1 cellular context compared by ENCODE assay signal in the genomic region with DNA sequence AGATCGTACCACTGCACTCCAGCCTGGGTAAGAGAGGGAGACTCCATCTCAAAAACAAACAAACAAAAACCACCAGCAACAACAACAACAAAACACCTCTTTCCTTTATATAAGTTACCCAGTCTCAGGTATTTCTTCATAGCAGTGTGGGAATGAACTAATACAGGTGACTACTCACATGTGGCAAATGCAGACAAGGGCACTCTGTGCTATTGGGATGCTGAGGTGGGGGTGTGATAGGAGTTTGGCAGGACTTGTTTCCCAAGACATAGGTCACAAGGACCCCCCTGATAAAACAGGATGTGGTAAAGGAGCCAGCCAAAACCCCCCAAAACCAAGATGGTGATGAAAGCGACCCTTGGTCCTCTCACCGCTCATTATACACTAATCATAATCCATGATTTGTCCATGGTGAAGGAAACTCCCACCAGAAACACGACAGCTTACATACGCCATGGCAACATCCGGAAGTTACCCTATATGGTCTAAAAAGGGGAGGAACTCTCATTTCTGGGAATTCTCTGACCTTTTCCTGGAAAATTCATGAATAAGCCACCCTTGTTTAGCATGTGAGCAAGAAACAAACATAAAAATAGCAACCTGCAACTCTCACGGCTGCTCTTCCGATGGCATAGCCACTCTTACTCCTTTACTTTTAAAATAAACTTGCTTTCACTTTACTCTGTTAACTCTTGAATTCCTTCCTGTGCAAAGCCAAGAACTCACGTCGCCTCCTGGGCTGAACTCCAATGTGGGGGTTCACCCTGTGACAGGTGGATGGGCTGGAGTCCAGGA.
TF ChIP-seq lines count a peak whose summit lies in the region.

No MANE protein-coding gene starts in this region.

TF ChIP-seq in K562, 482 proteins besides CTCF, POLR2A, EP300 and RAD21 (continued from another document and continues in another):
- TF ChIP-seq C11orf30 (IDR thresholded peaks at IDR 0.05; ENCODE audit: low read depth): 0 out of 2 replicates have a peak, but pooled peaks have one; percentile 32
- TF ChIP-seq MTF1 (CRISPR knock-in tag; IDR thresholded peaks at IDR 0.05; ENCODE audit: borderline replicate concordance): no peak
- TF ChIP-seq BCOR (IDR thresholded peaks at IDR 0.05): 0 out of 2 replicates have a peak, but pooled peaks have one; percentile 8
- TF ChIP-seq, protein P1, sequence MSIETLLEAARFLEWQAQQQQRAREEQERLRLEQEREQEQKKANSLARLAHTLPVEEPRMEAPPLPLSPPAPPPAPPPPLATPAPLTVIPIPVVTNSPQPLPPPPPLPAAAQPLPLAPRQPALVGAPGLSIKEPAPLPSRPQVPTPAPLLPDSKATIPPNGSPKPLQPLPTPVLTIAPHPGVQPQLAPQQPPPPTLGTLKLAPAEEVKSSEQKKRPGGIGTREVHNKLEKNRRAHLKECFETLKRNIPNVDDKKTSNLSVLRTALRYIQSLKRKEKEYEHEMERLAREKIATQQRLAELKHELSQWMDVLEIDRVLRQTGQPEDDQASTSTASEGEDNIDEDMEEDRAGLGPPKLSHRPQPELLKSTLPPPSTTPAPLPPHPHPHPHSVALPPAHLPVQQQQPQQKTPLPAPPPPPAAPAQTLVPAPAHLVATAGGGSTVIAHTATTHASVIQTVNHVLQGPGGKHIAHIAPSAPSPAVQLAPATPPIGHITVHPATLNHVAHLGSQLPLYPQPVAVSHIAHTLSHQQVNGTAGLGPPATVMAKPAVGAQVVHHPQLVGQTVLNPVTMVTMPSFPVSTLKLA (conservative IDR thresholded peaks at IDR 0.05): peak; percentile 67 to 75; a peak in 3 of 4 replicates
- peak; percentile 55; the same call in 1 of the 2 replicates for TF ChIP-seq LEF1 (IDR thresholded peaks at IDR 0.05)
- TF ChIP-seq NCOR1 (IDR thresholded peaks at IDR 0.05): no peak; the same call in 1 of the 2 replicates
- TF ChIP-seq, protein P2, sequence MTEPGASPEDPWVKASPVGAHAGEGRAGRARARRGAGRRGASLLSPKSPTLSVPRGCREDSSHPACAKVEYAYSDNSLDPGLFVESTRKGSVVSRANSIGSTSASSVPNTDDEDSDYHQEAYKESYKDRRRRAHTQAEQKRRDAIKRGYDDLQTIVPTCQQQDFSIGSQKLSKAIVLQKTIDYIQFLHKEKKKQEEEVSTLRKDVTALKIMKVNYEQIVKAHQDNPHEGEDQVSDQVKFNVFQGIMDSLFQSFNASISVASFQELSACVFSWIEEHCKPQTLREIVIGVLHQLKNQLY (CRISPR knock-in tag; conservative IDR thresholded peaks at IDR 0.05): no peak
- no peak for TF ChIP-seq TCFL5 (CRISPR knock-in tag; conservative IDR thresholded peaks at IDR 0.05)
- TF ChIP-seq BRCA1 (IDR thresholded peaks at IDR 0.05): no peak
- TF ChIP-seq BRCA1 (CRISPR knock-in tag; IDR thresholded peaks at IDR 0.05): no peak
- TF ChIP-seq, protein P3, sequence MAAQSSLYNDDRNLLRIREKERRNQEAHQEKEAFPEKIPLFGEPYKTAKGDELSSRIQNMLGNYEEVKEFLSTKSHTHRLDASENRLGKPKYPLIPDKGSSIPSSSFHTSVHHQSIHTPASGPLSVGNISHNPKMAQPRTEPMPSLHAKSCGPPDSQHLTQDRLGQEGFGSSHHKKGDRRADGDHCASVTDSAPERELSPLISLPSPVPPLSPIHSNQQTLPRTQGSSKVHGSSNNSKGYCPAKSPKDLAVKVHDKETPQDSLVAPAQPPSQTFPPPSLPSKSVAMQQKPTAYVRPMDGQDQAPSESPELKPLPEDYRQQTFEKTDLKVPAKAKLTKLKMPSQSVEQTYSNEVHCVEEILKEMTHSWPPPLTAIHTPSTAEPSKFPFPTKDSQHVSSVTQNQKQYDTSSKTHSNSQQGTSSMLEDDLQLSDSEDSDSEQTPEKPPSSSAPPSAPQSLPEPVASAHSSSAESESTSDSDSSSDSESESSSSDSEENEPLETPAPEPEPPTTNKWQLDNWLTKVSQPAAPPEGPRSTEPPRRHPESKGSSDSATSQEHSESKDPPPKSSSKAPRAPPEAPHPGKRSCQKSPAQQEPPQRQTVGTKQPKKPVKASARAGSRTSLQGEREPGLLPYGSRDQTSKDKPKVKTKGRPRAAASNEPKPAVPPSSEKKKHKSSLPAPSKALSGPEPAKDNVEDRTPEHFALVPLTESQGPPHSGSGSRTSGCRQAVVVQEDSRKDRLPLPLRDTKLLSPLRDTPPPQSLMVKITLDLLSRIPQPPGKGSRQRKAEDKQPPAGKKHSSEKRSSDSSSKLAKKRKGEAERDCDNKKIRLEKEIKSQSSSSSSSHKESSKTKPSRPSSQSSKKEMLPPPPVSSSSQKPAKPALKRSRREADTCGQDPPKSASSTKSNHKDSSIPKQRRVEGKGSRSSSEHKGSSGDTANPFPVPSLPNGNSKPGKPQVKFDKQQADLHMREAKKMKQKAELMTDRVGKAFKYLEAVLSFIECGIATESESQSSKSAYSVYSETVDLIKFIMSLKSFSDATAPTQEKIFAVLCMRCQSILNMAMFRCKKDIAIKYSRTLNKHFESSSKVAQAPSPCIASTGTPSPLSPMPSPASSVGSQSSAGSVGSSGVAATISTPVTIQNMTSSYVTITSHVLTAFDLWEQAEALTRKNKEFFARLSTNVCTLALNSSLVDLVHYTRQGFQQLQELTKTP (IDR thresholded peaks at IDR 0.05; ENCODE audit: low read depth in 1 of 2, partially characterized antibody in 2 of 2): peak in 1 of 2 experiments; percentile 24
- 0 out of 2 replicates have a peak, but pooled peaks have one; percentile 65 for TF ChIP-seq ETV5 (CRISPR knock-in tag; IDR thresholded peaks at IDR 0.05; ENCODE audit: low read depth)
- TF ChIP-seq NCOA6 (IDR thresholded peaks at IDR 0.05): peak; percentile 74
- TF ChIP-seq DPF2 (IDR thresholded peaks at IDR 0.05): peak; percentile 66; the same call in 1 of the 2 replicates
- TF ChIP-seq ATF7 (IDR thresholded peaks at IDR 0.05): peak; percentile 84
- TF ChIP-seq STAT5A (IDR thresholded peaks at IDR 0.05; ENCODE audit: borderline replicate concordance, low read length): peak; percentile 99
- no peak for TF ChIP-seq ZNF274 (IDR thresholded peaks at IDR 0.05; ENCODE audit: borderline replicate concordance, low read depth, low read length)
- peak; percentile 78 for TF ChIP-seq KLF1 (tag; IDR thresholded peaks at IDR 0.05)
- no peak for TF ChIP-seq STAG1 (CRISPR knock-in tag; IDR thresholded peaks at IDR 0.05; ENCODE audit: borderline replicate concordance)
- TF ChIP-seq SMARCA4 (IDR thresholded peaks at IDR 0.05): peak; percentile 73; the same call in 1 of the 2 replicates
- TF ChIP-seq, protein P4, sequence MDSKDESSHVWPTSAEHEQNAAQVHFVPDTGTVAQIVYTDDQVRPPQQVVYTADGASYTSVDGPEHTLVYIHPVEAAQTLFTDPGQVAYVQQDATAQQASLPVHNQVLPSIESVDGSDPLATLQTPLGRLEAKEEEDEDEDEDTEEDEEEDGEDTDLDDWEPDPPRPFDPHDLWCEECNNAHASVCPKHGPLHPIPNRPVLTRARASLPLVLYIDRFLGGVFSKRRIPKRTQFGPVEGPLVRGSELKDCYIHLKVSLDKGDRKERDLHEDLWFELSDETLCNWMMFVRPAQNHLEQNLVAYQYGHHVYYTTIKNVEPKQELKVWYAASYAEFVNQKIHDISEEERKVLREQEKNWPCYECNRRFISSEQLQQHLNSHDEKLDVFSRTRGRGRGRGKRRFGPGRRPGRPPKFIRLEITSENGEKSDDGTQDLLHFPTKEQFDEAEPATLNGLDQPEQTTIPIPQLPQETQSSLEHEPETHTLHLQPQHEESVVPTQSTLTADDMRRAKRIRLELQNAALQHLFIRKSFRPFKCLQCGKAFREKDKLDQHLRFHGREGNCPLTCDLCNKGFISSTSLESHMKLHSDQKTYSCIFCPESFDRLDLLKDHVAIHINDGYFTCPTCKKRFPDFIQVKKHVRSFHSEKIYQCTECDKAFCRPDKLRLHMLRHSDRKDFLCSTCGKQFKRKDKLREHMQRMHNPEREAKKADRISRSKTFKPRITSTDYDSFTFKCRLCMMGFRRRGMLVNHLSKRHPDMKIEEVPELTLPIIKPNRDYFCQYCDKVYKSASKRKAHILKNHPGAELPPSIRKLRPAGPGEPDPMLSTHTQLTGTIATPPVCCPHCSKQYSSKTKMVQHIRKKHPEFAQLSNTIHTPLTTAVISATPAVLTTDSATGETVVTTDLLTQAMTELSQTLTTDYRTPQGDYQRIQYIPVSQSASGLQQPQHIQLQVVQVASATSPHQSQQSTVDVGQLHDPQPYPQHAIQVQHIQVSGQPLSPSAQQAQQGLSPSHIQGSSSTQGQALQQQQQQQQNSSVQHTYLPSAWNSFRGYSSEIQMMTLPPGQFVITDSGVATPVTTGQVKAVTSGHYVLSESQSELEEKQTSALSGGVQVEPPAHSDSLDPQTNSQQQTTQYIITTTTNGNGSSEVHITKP (IDR thresholded peaks at IDR 0.05; ENCODE audit: partially characterized antibody): peak; percentile 85
- TF ChIP-seq ATF1 (CRISPR knock-in tag; IDR thresholded peaks at IDR 0.05): no peak
- TF ChIP-seq ATF1 (tag; IDR thresholded peaks at IDR 0.05): peak; percentile 64; the same call in 1 of the 2 replicates
- 0 out of 2 replicates have a peak, but pooled peaks have one; percentile 20 for TF ChIP-seq ZNF197 (CRISPR knock-in tag; IDR thresholded peaks at IDR 0.05; ENCODE audit: low read depth)
- TF ChIP-seq DIDO1 (tag; IDR thresholded peaks at IDR 0.05; ENCODE audit: low read depth): 0 out of 2 replicates have a peak, but pooled peaks have one; percentile 42
- TF ChIP-seq, protein P5, sequence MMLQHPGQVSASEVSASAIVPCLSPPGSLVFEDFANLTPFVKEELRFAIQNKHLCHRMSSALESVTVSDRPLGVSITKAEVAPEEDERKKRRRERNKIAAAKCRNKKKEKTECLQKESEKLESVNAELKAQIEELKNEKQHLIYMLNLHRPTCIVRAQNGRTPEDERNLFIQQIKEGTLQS (IDR thresholded peaks at IDR 0.05): peak; percentile 94
- TF ChIP-seq, protein P5 (CRISPR knock-in tag; conservative IDR thresholded peaks at IDR 0.05): no peak
- TF ChIP-seq SREBF1 (IDR thresholded peaks at IDR 0.05; ENCODE audit: borderline replicate concordance, low read depth, low read length): no peak
- TF ChIP-seq CBFA2T3 (IDR thresholded peaks at IDR 0.05): no peak
- peak; percentile 27; the same call in 1 of the 2 replicates for TF ChIP-seq ETV1 (tag; conservative IDR thresholded peaks at IDR 0.05; ENCODE audit: low read depth)
- peak; percentile 15 for TF ChIP-seq POLR2B (IDR thresholded peaks at IDR 0.05; ENCODE audit: low read depth, partially characterized antibody)
- TF ChIP-seq ARID1B (IDR thresholded peaks at IDR 0.05): peak; percentile 54; the same call in 1 of the 2 replicates
- TF ChIP-seq ZNF668 (CRISPR knock-in tag; IDR thresholded peaks at IDR 0.05): 0 out of 2 replicates have a peak, but pooled peaks have one; percentile 28
- no peak for TF ChIP-seq ARHGAP35 (IDR thresholded peaks at IDR 0.05; ENCODE audit: partially characterized antibody)
- TF ChIP-seq PRMT5 (CRISPR knock-in tag; IDR thresholded peaks at IDR 0.05): no peak
- no peak for TF ChIP-seq HOXB6 (CRISPR knock-in tag; IDR thresholded peaks at IDR 0.05; ENCODE audit: borderline replicate concordance)
- no peak for TF ChIP-seq PCBP2 (IDR thresholded peaks at IDR 0.05; ENCODE audit: low read depth, low read length, poor library complexity, severe bottlenecking)
- no peak for TF ChIP-seq GATAD2B (IDR thresholded peaks at IDR 0.05; ENCODE audit: borderline replicate concordance)
- TF ChIP-seq FOXK2 (conservative IDR thresholded peaks at IDR 0.05 in 1 of 2, IDR thresholded peaks at IDR 0.05 in 1 of 2; ENCODE audit: low read depth in 2 of 2): peak; percentile 54 to 85; a peak in 3 of 4 replicates
- TF ChIP-seq STAT5B (CRISPR knock-in tag; IDR thresholded peaks at IDR 0.05): no peak
- TF ChIP-seq ZNF174 (CRISPR knock-in tag; IDR thresholded peaks at IDR 0.05): no peak
- 0 out of 2 replicates have a peak, but pooled peaks have one; percentile 39 for TF ChIP-seq FOXP1 (CRISPR knock-in tag; IDR thresholded peaks at IDR 0.05)
- TF ChIP-seq, protein P6, sequence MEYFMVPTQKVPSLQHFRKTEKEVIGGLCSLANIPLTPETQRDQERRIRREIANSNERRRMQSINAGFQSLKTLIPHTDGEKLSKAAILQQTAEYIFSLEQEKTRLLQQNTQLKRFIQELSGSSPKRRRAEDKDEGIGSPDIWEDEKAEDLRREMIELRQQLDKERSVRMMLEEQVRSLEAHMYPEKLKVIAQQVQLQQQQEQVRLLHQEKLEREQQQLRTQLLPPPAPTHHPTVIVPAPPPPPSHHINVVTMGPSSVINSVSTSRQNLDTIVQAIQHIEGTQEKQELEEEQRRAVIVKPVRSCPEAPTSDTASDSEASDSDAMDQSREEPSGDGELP (CRISPR knock-in tag; IDR thresholded peaks at IDR 0.05; ENCODE audit: borderline replicate concordance): 0 out of 2 replicates have a peak, but pooled peaks have one; percentile 31
- TF ChIP-seq, protein P7, sequence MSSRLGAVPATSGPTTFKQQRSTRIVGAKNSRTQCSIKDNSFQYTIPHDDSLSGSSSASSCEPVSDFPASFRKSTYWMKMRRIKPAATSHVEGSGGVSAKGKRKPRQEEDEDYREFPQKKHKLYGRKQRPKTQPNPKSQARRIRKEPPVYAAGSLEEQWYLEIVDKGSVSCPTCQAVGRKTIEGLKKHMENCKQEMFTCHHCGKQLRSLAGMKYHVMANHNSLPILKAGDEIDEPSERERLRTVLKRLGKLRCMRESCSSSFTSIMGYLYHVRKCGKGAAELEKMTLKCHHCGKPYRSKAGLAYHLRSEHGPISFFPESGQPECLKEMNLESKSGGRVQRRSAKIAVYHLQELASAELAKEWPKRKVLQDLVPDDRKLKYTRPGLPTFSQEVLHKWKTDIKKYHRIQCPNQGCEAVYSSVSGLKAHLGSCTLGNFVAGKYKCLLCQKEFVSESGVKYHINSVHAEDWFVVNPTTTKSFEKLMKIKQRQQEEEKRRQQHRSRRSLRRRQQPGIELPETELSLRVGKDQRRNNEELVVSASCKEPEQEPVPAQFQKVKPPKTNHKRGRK (tag; IDR thresholded peaks at IDR 0.05): no peak
- peak in 1 of 2 experiments; percentile 24; a peak in 1 of 4 replicates for TF ChIP-seq SIX5 (IDR thresholded peaks at IDR 0.05; ENCODE audit: borderline replicate concordance in 1 of 2, insufficient read depth in 1 of 2, low read depth in 1 of 2, low read length in 2 of 2)
- TF ChIP-seq NFRKB (IDR thresholded peaks at IDR 0.05; ENCODE audit: low read depth): peak; percentile 30; the same call in 1 of the 2 replicates
- peak; percentile 59 for TF ChIP-seq EGR1 (conservative IDR thresholded peaks at IDR 0.05)
